Comparison of ENCODE assay signal across 27 cellular contexts in the genomic region with DNA sequence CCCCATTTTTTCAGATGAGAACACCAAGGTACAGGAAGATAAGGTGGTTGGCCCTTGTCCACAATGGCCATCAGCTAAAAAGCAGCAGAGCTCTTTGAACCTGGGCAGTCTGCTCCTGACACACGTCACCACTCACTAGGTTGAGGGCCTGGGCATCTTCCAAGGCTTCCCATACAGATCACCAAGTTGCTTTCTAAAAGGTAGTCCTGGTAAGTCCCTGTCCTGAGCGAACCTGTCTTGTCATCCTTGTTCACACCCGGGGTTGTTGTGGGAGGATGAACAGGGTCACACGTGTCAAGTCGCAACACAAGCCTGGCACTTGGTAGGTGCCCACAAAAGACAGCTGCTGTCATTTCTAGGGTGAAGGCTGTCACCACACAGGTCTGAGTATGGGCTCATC.
"Had no signal": no experiment of that assay in that cellular context is flagged by ENCODE, and none has a peak within 500 bp of the region (broad histone marks: within the 10 kb centered on the region; RNA-seq: fewer than 3 reads in every experiment).

No MANE protein-coding gene starts in this region.

- H3K4me1 ChIP-seq: left lung, lower lobe of right lung, neural progenitor cell, pancreas, prostate gland, suprapubic skin, tibial nerve had no signal

- H3K27me3 ChIP-seq: left lung, neural progenitor cell, pancreas, suprapubic skin, tibial nerve had no signal

- H3K27me3 Mint-ChIP-seq: naive B cell had no signal

- H3K36me3 Mint-ChIP-seq: naive B cell, natural killer cell, neural progenitor cell, type B pancreatic cell had no signal

- ATAC-seq: left colon, left lung, lower lobe of right lung, natural killer cell, pancreas, right cardiac atrium, sciatic nerve had no signal

- H3K27ac Mint-ChIP-seq: naive B cell, natural killer cell, nephron progenitor cell, neural progenitor cell, type B pancreatic cell had no signal

- H3K4me1 Mint-ChIP-seq: naive B cell, natural killer cell, nephron progenitor cell, neural progenitor cell had no signal

- DNase-seq: head of caudate nucleus; hippocampal formation; kidney; left colon; left lung; lower lobe of right lung; mammary epithelial cell; mesenchymal stem cell; naive B cell; natural killer cell; nephron progenitor cell; pancreas; posterior cingulate gyrus; retina; right cardiac atrium; stimulated activated CD4-positive, alpha-beta T cell treated with anti-CD3 and anti-CD28 coated beads, Interleukin-12 subunit alpha, Interleukin-12 subunit beta, amount 100 ng/mL, for 4 hours; stimulated activated CD4-positive, alpha-beta T cell treated with anti-CD3 and anti-CD28 coated beads, Interleukin-15, amount 100 ng/mL, for 24 hours; stimulated activated CD4-positive, alpha-beta T cell treated with anti-CD3 and anti-CD28 coated beads, Interleukin-2, amount 100 ng/mL, for 24 hours; stimulated activated CD4-positive, alpha-beta T cell treated with anti-CD3 and anti-CD28 coated beads, Interleukin-4, amount 100 ng/mL, for 1 hour; stimulated activated naive CD4-positive, alpha-beta T cell treated with Interleukin-2 at 50 U/mL for 16 hours had no signal

- H3K4me3 Mint-ChIP-seq: naive B cell, natural killer cell, nephron progenitor cell, neural progenitor cell, type B pancreatic cell had no signal

- H3K27ac ChIP-seq: left lung, lower lobe of right lung, neural progenitor cell, pancreas, prostate gland, skin epidermis, suprapubic skin, tibial nerve had no signal

- H3K36me3 ChIP-seq: left lung, lower lobe of right lung, neural progenitor cell, pancreas, prostate gland, suprapubic skin, tibial nerve had no signal

- H3K9me3 ChIP-seq: left lung, lower lobe of right lung, pancreas, prostate gland, suprapubic skin, tibial nerve had no signal

- H3K9me3 Mint-ChIP-seq: nephron progenitor cell, neural progenitor cell, type B pancreatic cell had no signal

- H3K4me3 ChIP-seq: left lung, lower lobe of right lung, neural progenitor cell, pancreas, prostate gland, skin epidermis, suprapubic skin, tibial nerve had no signal
